Comparison of ENCODE assay signal across 27 cellular contexts in genomic region chr5:72439192-72439591, GRCh38.
DNase-seq lines count a peak whose midpoint lies in the region; ATAC-seq and TF ChIP-seq lines count a peak whose summit lies in the region.
"Had no signal": no experiment of that assay in that cellular context is flagged by ENCODE, and none has a peak within 500 bp of the region (broad histone marks: within the 10 kb centered on the region; RNA-seq: fewer than 3 reads in every experiment).

No MANE protein-coding gene starts in this region.

- H3K4me1 Mint-ChIP-seq in endodermal cell (no peaks in the 10 kb centered on the region), osteocyte (ENCODE audit: unreplicated experiment) (peaks cover 85% of the 10 kb centered on the region)

- no peaks in the 10 kb centered on the region for H3K9me3 Mint-ChIP-seq in endodermal cell
- H3K9me3 Mint-ChIP-seq in osteocyte (ENCODE audit: unreplicated experiment) = no peaks in the 10 kb centered on the region
- H3K9me3 Mint-ChIP-seq: CD8-positive, alpha-beta T cell had no signal

- TF ChIP-seq CTCF in ascending aorta (IDR thresholded peaks at IDR 0.05) = no peak
- TF ChIP-seq CTCF in endodermal cell (conservative IDR thresholded peaks at IDR 0.05) = no peak
- TF ChIP-seq CTCF in osteocyte (IDR thresholded peaks at IDR 0.05) = no peak
- no peak for TF ChIP-seq CTCF in uterus (IDR thresholded peaks at IDR 0.05)
- no peak for TF ChIP-seq CTCF in ovary (IDR thresholded peaks at IDR 0.05)

- H3K4me1 ChIP-seq in ascending aorta = peaks cover 10 to 65% of the 10 kb centered on the region in 2 donors
- no peaks in the 10 kb centered on the region for H3K4me1 ChIP-seq in endodermal cell (ENCODE audit: control insufficient read depth, insufficient read depth, low read length)
- peaks cover 8% of the 10 kb centered on the region in 2 donors for H3K4me1 ChIP-seq in uterus
- peaks cover 3% of the 10 kb centered on the region for H3K4me1 ChIP-seq in ovary (ENCODE audit: insufficient read depth)
- H3K4me1 ChIP-seq: Caco-2 had no signal

- H3K27me3 ChIP-seq in ascending aorta = no peaks in the 10 kb centered on the region
- peaks cover 10% of the 10 kb centered on the region for H3K27me3 ChIP-seq in endodermal cell (ENCODE audit: control insufficient read depth, insufficient read depth, low read length, poor library complexity, severe bottlenecking)
- H3K27me3 ChIP-seq in uterus = no peaks in the 10 kb centered on the region
- no peaks in the 10 kb centered on the region for H3K27me3 ChIP-seq in ovary
- H3K27me3 ChIP-seq: SJCRH30 had no signal

- intact Hi-C loops in ascending aorta (cut with DNase I) = no loop called here
- intact Hi-C loops in uterus (cut with DNase I; ENCODE audit: low total_unique reads) = no loop called here
- intact Hi-C loops in ovary (cut with DNase I) = no loop called here

- H3K9ac ChIP-seq in endodermal cell (ENCODE audit: extremely low read depth, low read length, poor library complexity, severe bottlenecking) = no peak overlapping the region

- H3K9me3 ChIP-seq in ascending aorta (no peaks in the 10 kb centered on the region), endodermal cell (ENCODE audit: control insufficient read depth, low read length) (no peaks in the 10 kb centered on the region), uterus (no peaks in the 10 kb centered on the region), ovary (no peaks in the 10 kb centered on the region)
- H3K9me3 ChIP-seq: Caco-2, SJCRH30 had no signal

- peak overlapping the region; percentile 90 to 93 for H3K27ac ChIP-seq in ascending aorta
- H3K27ac ChIP-seq in endodermal cell (ENCODE audit: low read depth, low read length) = no peak overlapping the region
- peak overlapping the region; percentile 17 to 71 for H3K27ac ChIP-seq in uterus
- no peak overlapping the region for H3K27ac ChIP-seq in ovary
- H3K27ac ChIP-seq: C4-2B, HL-60, PC-9, SJCRH30 had no signal

- H3K27ac Mint-ChIP-seq in endodermal cell = no peak overlapping the region
- H3K27ac Mint-ChIP-seq in osteocyte (ENCODE audit: unreplicated experiment) = peak overlapping the region; percentile 94
- H3K27ac Mint-ChIP-seq: CD8-positive, alpha-beta T cell had no signal

- WGBS in endodermal cell (ENCODE audit: insufficient coverage in 1 of 2, insufficient read length in 1 of 2), 2 experiments = 81 to 86% methylated on average over 3 to 4 of the region's 4 CpGs
- WGBS in ovary, 3 donors = 74 to 78% (median 77%) methylated on average over 4 of the region's 4 CpGs

- H3K4me3 Mint-ChIP-seq in endodermal cell (no peak overlapping the region), osteocyte (ENCODE audit: unreplicated experiment) (no peak overlapping the region)
- H3K4me3 Mint-ChIP-seq: CD8-positive, alpha-beta T cell had no signal

- TF ChIP-seq POLR2A in uterus (IDR thresholded peaks at IDR 0.05) (no peak), ovary (IDR thresholded peaks at IDR 0.05) (no peak)

- H3K4me3 ChIP-seq in ascending aorta = no peak overlapping the region
- H3K4me3 ChIP-seq in endodermal cell (ENCODE audit: low read length) = no peak overlapping the region
- no peak overlapping the region for H3K4me3 ChIP-seq in uterus
- no peak overlapping the region for H3K4me3 ChIP-seq in ovary
- H3K4me3 ChIP-seq: PC-9, SJCRH30 had no signal

- H3K36me3 ChIP-seq in ascending aorta (no peaks in the 10 kb centered on the region), endodermal cell (ENCODE audit: control insufficient read depth, insufficient read depth, low read length) (no peaks in the 10 kb centered on the region), uterus (no peaks in the 10 kb centered on the region), ovary (no peaks in the 10 kb centered on the region)
- H3K36me3 ChIP-seq: SJCRH30 had no signal

- H3K27me3 Mint-ChIP-seq in endodermal cell (ENCODE audit: insufficient read depth) (peaks cover 8% of the 10 kb centered on the region), osteocyte (ENCODE audit: unreplicated experiment) (no peaks in the 10 kb centered on the region)

- no peak for ATAC-seq in GM18907 (IDR thresholded peaks at IDR 0.05; ENCODE audit: unreplicated experiment)
- ATAC-seq: CD8-positive, alpha-beta T cell; HCT116; Right ventricle myocardium inferior; SK-N-SH treated with all-trans-retinoic acid at 6 μM for 48 hours had no signal

- H3K36me3 Mint-ChIP-seq in endodermal cell (ENCODE audit: low read depth) (no peaks in the 10 kb centered on the region), osteocyte (ENCODE audit: unreplicated experiment) (no peaks in the 10 kb centered on the region)
- H3K36me3 Mint-ChIP-seq: CD8-positive, alpha-beta T cell had no signal

- DNase-seq in ascending aorta (ENCODE audit: low spot score in 2 of 2) = no peak
- DNase-seq in endodermal cell = peak; percentile 62
- no peak for DNase-seq in osteocyte (ENCODE audit: extremely low spot score, unreplicated experiment)
- no peak for DNase-seq in uterus
- no peak for DNase-seq in ovary
- no peak for DNase-seq in HPDE6-E6E7 (ENCODE audit: extremely low spot score)
- DNase-seq: Caco-2; CD8-positive, alpha-beta T cell; DMS 273 treated with DMSO at 0.1 percent for 48 hours; DMS79; EL; GDM1; Karpas-422; NCI-H1092 treated with DMSO at 0.1 percent for 48 hours; NCI-H1436; NCI-H187; NCI-H446; NCI-H524 treated with DMSO at 0.1 percent for 48 hours; NCI-H774; PC-9; SJCRH30 had no signal

- TF ChIP-seq EP300 in ovary (IDR thresholded peaks at IDR 0.05) = no peak

Comparison
In these comparisons a context has a peak if more than half of its experiments do, and no peak if none do; other contexts are left out.
1. H3K27ac ChIP-seq: peak in ascending aorta (2 of 2) and uterus (2 of 2); none in endodermal cell (single experiment) and ovary (0 of 2).